ENCODE assay signal across 11 cellular contexts in genomic region chr12:52230364-52231281, GRCh38. TPM values are rescaled to one million over a fixed set of nuclear protein-coding genes. Genes with fewer than 3 reads are reported as not detected.
DNase-seq lines count a peak whose midpoint lies in the region; ATAC-seq and TF ChIP-seq lines count a peak whose summit lies in the region.
"Had no signal": no experiment of that assay in that cellular context is flagged by ENCODE, and none has a peak within 500 bp of the region (broad histone marks: within the 10 kb centered on the region; RNA-seq: fewer than 3 reads in every experiment).

No MANE protein-coding gene starts in this region.

- ATAC-seq in left lobe of liver (peak; percentile 24), GM19467 (IDR thresholded peaks at IDR 0.05; ENCODE audit: unreplicated experiment) (no peak), HG03439 (IDR thresholded peaks at IDR 0.05; ENCODE audit: unreplicated experiment) (no peak)

- TF ChIP-seq CTCF in GM20000 (IDR thresholded peaks at IDR 0.05; ENCODE audit: extremely low read depth, missing control alignments) = no peak

- DNase-seq in 8988T (peak; percentile 75), HS-5 (ENCODE audit: low read depth) (peak; percentile 80), cerebellar cortex (ENCODE audit: low spot score) (peak; percentile 54), left lobe of liver (ENCODE audit: low spot score) (no peak), GM20000 (ENCODE audit: low spot score) (no peak), KBM-7 (no peak)
- DNase-seq: MV-4-11 had no signal

- in situ Hi-C loops in KBM-7 (cut with MboI; ENCODE audit: low pct_unique_long_range_greater_than_20kb, low sequenced_read_pairs) = no loop called here

RNA-seq across cellular contexts. Expression of gene KRT7, which starts 2.4 kb away (rescaled TPM):
- total RNA-seq in left lobe of liver = 18.8 TPM
- total RNA-seq: B cell, neural crest cell had no signal

RNA-seq across cellular contexts. Expression of gene KRT80, which starts 38.8 kb away (rescaled TPM):
- total RNA-seq in left lobe of liver = 0.28 TPM
- total RNA-seq: B cell, neural crest cell had no signal

RNA-seq across cellular contexts. Expression of gene KRT86, which starts 43.8 kb away (rescaled TPM):
- not detected for total RNA-seq in left lobe of liver
- total RNA-seq: B cell, neural crest cell had no signal

Comparison
In these comparisons a context has a peak if more than half of its experiments do, and no peak if none do; other contexts are left out.
1. DNase-seq: peak in 8988T (single experiment), HS-5 (single experiment) and cerebellar cortex (single experiment); none in left lobe of liver (single experiment), GM20000 (single experiment) and KBM-7 (single experiment).